Comparison of ENCODE assay signal across 9 cellular contexts in the genomic region with DNA sequence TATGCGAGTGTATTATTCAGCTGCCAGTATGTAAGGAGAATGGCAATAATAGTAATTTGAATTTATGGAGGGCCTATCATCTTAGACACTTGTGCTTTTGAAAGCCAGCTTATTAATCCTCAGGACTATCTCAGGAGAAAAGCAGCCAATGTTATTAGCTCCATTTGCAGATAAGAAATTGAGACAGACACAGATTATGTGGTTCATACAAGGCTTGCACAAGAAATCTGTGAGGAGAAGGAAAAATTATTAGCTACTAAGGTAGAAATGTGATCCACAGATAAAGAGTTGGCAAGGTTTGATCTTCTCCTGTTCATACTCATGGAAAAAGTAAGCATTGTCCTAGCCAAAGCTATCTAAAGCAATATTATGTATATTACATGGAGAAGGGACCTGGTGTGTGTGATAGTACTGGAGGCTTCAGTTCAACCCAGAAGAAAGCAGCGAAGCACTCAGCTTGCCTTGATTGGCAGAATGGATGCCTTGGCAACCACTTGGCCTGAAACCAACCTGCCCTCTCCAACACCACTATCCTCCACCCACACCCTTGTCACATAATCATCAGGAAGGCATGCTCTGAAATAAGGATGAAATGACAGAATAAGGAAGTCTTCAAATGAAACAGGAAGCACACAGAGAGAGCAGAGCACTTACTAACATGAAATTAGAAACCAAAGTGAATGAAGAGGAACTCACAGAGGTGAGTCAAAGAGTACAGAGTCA. TPM values are rescaled to one million over a fixed set of nuclear protein-coding genes. Genes with fewer than 3 reads are reported as not detected.
DNase-seq lines count a peak whose midpoint lies in the region; ATAC-seq, FAIRE-seq and TF ChIP-seq lines count a peak whose summit lies in the region.
"Had no signal": no experiment of that assay in that cellular context is flagged by ENCODE, and none has a peak within 500 bp of the region (broad histone marks: within the 10 kb centered on the region; RNA-seq: fewer than 3 reads in every experiment).

No MANE protein-coding gene starts in this region.

- H3K27ac ChIP-seq in naive thymus-derived CD4-positive, alpha-beta T cell (ENCODE audit: low read depth, low read length) = no peak overlapping the region
- H3K27ac ChIP-seq: SJCRH30 had no signal

- no peaks in the 10 kb centered on the region for H3K36me3 ChIP-seq in bronchial epithelial cell (ENCODE audit: control insufficient read depth, insufficient read depth, low read length)
- H3K36me3 ChIP-seq in naive thymus-derived CD4-positive, alpha-beta T cell (ENCODE audit: control insufficient read depth in 2 of 3, insufficient read depth in 3 of 3, low read length in 3 of 3) = no peaks in the 10 kb centered on the region
- H3K36me3 ChIP-seq: SJCRH30 had no signal

- H3K27me3 ChIP-seq in bronchial epithelial cell (ENCODE audit: control insufficient read depth, insufficient read depth, low read length) = no peaks in the 10 kb centered on the region
- no peaks in the 10 kb centered on the region for H3K27me3 ChIP-seq in naive thymus-derived CD4-positive, alpha-beta T cell (ENCODE audit: control insufficient read depth in 2 of 2, insufficient read depth in 2 of 2, low read length in 2 of 2)
- H3K27me3 ChIP-seq: SJCRH30 had no signal

- H3K9me3 Mint-ChIP-seq in naive thymus-derived CD4-positive, alpha-beta T cell = peaks cover 0 to 3% (median 0%) of the 10 kb centered on the region in 11 donors

- peak; percentile 18 for FAIRE-seq in bronchial epithelial cell (lab: Jason Lieb, UNC)

- H3K9me3 ChIP-seq in naive thymus-derived CD4-positive, alpha-beta T cell (ENCODE audit: control insufficient read depth in 2 of 3, low read length in 3 of 3) = no peaks in the 10 kb centered on the region

- POLR2A ChIA-PET in naive thymus-derived CD4-positive, alpha-beta T cell (lab: Charles Lee) = no interaction called here

- peak overlapping the region in 1 of 10 donors; percentile 13 for H3K4me3 Mint-ChIP-seq in naive thymus-derived CD4-positive, alpha-beta T cell

- H3K4me1 Mint-ChIP-seq in naive thymus-derived CD4-positive, alpha-beta T cell = peaks cover 0 to 7% (median 3%) of the 10 kb centered on the region in 7 donors

- H3K4me3 ChIP-seq in bronchial epithelial cell (ENCODE audit: low read depth, low read length) = no peak overlapping the region
- H3K4me3 ChIP-seq in naive thymus-derived CD4-positive, alpha-beta T cell (ENCODE audit: low read length) = no peak overlapping the region
- H3K4me3 ChIP-seq: SJCRH30 had no signal

- peak; percentile 97 for DNase-seq in DMS53 (lab: John Stamatoyannopoulos, UW)
- peak; percentile 66 for DNase-seq in NCI-H510A (lab: John Stamatoyannopoulos, UW)
- DNase-seq in bronchial epithelial cell (ENCODE audit: low read depth) = peak; percentile 98
- no peak for DNase-seq in naive thymus-derived CD4-positive, alpha-beta T cell
- DNase-seq in GM19240 (ENCODE audit: insufficient read length, low spot score) = no peak
- DNase-seq in NK-92 treated with Interleukin-12 subunit alpha and Interleukin-12 subunit beta, amount 100 ng/mL, for 24 hours (lab: John Stamatoyannopoulos, UW) = no peak

- no peaks in the 10 kb centered on the region for H3K27me3 Mint-ChIP-seq in naive thymus-derived CD4-positive, alpha-beta T cell

- no peaks in the 10 kb centered on the region for H3K36me3 Mint-ChIP-seq in naive thymus-derived CD4-positive, alpha-beta T cell

- H3K4me1 ChIP-seq in naive thymus-derived CD4-positive, alpha-beta T cell (ENCODE audit: control insufficient read depth in 2 of 2, insufficient read depth in 2 of 2, low read length in 2 of 2) = no peaks in the 10 kb centered on the region

- intact Hi-C loops in naive thymus-derived CD4-positive, alpha-beta T cell (cut with micrococcal nuclease) = no loop called here

- H3K27ac Mint-ChIP-seq in naive thymus-derived CD4-positive, alpha-beta T cell = no peak overlapping the region

- CTCF ChIA-PET in naive thymus-derived CD4-positive, alpha-beta T cell (lab: Charles Lee) = no interaction called here

- TF ChIP-seq CTCF in bronchial epithelial cell (IDR thresholded peaks at IDR 0.05; ENCODE audit: insufficient read depth, low read length, severe bottlenecking) = no peak

- peak; percentile 80 for ATAC-seq in GM19438 (IDR thresholded peaks at IDR 0.05; ENCODE audit: low read depth, unreplicated experiment)
- ATAC-seq in HG03354 (IDR thresholded peaks at IDR 0.05; ENCODE audit: poor library complexity, severe bottlenecking, unreplicated experiment) = peak; percentile 80
- peak; percentile 87 for ATAC-seq in naive thymus-derived CD4-positive, alpha-beta T cell

RNA-seq across cellular contexts. Expression of a gene that starts 18.0 kb away (rescaled TPM):
- total RNA-seq in bronchial epithelial cell = 15.5 and 19.2 TPM in 2 replicates
- total RNA-seq in naive thymus-derived CD4-positive, alpha-beta T cell = under 1 TPM; 0.08 to 0.24 (median 0.15) TPM
- under 1 TPM; 0.03 to 0.08 TPM for polyA plus RNA-seq in naive thymus-derived CD4-positive, alpha-beta T cell

Comparison
In these comparisons a context has a peak if more than half of its experiments do, and no peak if none do; other contexts are left out.
1. DNase-seq: peak in DMS53 (single experiment), NCI-H510A (single experiment) and bronchial epithelial cell (single experiment); none in naive thymus-derived CD4-positive, alpha-beta T cell (0 of 9), GM19240 (single experiment) and NK-92 treated with Interleukin-12 subunit alpha and Interleukin-12 subunit beta, amount 100 ng/mL, for 24 hours (single experiment).
2. RNA of a gene that starts 18.0 kb away (total RNA-seq): 15.5 to 19.2 TPM in bronchial epithelial cell; 0.08 to 0.24 TPM in naive thymus-derived CD4-positive, alpha-beta T cell; every median in the first group is over 10 times any median in the second.
3. Peak in every context shown above with its lines, with median percentiles within 50 percentile points of each other: ATAC-seq.